1 cellular context compared by ENCODE assay signal in the genomic region with DNA sequence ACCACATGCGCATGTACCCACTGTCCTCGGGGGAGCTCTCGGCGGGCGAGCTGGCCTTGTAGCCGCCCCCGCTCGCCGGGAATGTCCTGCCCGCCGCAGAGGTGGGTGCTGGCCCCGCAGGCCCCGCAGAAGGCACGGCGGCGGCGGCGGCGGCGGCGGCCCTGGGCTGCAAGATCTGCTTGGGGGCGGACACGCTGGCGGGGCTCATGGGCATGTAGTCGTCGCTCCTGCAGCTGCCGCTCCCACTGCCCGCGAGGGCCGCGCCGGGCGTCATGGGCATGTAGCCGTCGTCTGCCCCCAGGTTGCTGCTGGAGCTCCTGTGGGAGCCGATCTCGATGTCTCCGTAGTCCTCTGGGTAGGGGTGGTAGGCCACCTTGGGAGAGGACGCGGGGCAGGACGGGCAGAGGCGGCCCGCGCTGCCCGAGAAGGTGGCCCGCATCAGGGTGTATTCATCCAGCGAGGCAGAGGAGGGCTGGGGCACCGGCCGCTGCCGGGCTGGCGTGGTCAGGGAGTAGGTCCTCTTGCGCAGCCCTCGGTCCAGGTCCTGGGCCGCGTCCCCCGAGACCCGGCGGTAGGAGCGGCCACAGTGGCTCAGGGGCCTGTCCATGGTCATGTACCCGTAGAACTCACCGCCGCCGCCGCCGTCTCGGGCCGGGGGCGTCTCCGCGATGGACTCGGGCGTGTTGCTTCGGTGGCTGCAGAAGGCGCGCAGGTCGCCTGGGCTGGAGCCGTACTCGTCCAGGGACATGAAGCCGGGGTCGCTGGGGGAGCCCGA.
TF ChIP-seq lines count a peak whose summit lies in the region.

No MANE protein-coding gene starts in this region.

TF ChIP-seq in K562, 482 proteins besides CTCF, POLR2A, EP300 and RAD21 (continued from another document):
- TF ChIP-seq, protein P1, sequence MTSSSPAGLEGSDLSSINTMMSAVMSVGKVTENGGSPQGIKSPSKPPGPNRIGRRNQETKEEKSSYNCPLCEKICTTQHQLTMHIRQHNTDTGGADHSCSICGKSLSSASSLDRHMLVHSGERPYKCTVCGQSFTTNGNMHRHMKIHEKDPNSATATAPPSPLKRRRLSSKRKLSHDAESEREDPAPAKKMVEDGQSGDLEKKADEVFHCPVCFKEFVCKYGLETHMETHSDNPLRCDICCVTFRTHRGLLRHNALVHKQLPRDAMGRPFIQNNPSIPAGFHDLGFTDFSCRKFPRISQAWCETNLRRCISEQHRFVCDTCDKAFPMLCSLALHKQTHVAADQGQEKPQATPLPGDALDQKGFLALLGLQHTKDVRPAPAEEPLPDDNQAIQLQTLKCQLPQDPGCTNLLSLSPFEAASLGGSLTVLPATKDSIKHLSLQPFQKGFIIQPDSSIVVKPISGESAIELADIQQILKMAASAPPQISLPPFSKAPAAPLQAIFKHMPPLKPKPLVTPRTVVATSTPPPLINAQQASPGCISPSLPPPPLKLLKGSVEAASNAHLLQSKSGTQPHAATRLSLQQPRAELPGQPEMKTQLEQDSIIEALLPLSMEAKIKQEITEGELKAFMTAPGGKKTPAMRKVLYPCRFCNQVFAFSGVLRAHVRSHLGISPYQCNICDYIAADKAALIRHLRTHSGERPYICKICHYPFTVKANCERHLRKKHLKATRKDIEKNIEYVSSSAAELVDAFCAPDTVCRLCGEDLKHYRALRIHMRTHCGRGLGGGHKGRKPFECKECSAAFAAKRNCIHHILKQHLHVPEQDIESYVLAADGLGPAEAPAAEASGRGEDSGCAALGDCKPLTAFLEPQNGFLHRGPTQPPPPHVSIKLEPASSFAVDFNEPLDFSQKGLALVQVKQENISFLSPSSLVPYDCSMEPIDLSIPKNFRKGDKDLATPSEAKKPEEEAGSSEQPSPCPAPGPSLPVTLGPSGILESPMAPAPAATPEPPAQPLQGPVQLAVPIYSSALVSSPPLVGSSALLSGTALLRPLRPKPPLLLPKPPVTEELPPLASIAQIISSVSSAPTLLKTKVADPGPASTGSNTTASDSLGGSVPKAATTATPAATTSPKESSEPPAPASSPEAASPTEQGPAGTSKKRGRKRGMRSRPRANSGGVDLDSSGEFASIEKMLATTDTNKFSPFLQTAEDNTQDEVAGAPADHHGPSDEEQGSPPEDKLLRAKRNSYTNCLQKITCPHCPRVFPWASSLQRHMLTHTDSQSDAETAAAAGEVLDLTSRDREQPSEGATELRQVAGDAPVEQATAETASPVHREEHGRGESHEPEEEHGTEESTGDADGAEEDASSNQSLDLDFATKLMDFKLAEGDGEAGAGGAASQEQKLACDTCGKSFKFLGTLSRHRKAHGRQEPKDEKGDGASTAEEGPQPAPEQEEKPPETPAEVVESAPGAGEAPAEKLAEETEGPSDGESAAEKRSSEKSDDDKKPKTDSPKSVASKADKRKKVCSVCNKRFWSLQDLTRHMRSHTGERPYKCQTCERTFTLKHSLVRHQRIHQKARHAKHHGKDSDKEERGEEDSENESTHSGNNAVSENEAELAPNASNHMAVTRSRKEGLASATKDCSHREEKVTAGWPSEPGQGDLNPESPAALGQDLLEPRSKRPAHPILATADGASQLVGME (CRISPR knock-in tag; IDR thresholded peaks at IDR 0.05): no peak
- no peak for TF ChIP-seq NFYB (IDR thresholded peaks at IDR 0.05; ENCODE audit: extremely low read depth, insufficient read length)
TF ChIP-seq in K562: peak in this region for 3.
